Comparison of ENCODE assay signal across 1 cellular context in genomic region chr3:52270252-52270754, GRCh38.
TF ChIP-seq lines count a peak whose summit lies in the region.

No MANE protein-coding gene starts in this region.

TF ChIP-seq in SK-N-SH, 30 proteins besides CTCF, POLR2A, EP300 and RAD21 (continued from another document):
- TF ChIP-seq, protein P1, sequence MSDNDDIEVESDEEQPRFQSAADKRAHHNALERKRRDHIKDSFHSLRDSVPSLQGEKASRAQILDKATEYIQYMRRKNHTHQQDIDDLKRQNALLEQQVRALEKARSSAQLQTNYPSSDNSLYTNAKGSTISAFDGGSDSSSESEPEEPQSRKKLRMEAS (IDR thresholded peaks at IDR 0.05; ENCODE audit: low read depth), result no peak
- TF ChIP-seq POLR2AphosphoS5 (IDR thresholded peaks at IDR 0.05; ENCODE audit: low read depth, low read length), result no peak
- TF ChIP-seq IRF3 (IDR thresholded peaks at IDR 0.05; ENCODE audit: low read depth, low read length), result no peak
- no peak for TF ChIP-seq NRF1 (IDR thresholded peaks at IDR 0.05; ENCODE audit: low read depth, low read length)
